Comparison of ENCODE assay signal across 8 cellular contexts in the genomic region with DNA sequence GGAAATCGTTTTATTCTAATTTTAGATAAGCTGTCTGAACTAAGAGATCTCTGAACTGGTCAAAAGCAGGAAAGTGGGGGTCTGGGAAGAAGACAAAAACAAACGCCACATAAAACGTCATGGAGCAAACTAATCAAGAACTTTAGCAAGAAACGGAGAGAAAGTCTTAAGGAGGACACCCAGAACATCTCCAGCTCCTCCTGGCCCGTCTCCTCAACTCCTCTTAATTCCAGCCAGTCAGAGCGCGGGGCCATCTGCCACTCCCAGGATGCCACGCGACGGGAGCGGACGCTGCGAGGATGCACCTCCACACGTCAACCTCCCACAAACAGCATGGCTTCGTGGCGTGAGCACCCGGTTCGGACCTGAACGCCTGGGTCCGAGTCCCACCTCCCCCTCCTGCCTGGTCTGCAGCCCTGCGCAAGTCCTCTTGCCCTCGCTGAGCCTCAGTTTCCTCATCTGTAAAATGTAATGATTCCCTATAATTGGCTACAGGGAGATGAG. TPM values are rescaled to one million over a fixed set of nuclear protein-coding genes. Genes with fewer than 3 reads are reported as not detected.
DNase-seq lines count a peak whose midpoint lies in the region; ATAC-seq and TF ChIP-seq lines count a peak whose summit lies in the region.

No MANE protein-coding gene starts in this region.

- intact Hi-C loops in left colon (cut with DNase I, micrococcal nuclease) = no loop called here

- ATAC-seq in HG03175 (IDR thresholded peaks at IDR 0.05; ENCODE audit: unreplicated experiment) (peak; percentile 26), left colon (peak; percentile 55), HG03469 (IDR thresholded peaks at IDR 0.05; ENCODE audit: unreplicated experiment) (no peak)

- DNase-seq in GM12864 (ENCODE audit: low read depth) (peak; percentile 65), NCI-H524 (lab: John Stamatoyannopoulos, UW) (peak; percentile 47 to 58), left colon (peak; percentile 85 to 86)
- DNase-seq in activated CD4-positive, alpha-beta T cell treated with anti-CD3 and anti-CD28 coated beads for 48 hours = peak; percentile 92
- DNase-seq in stimulated activated CD4-positive, alpha-beta T cell treated with anti-CD3 and anti-CD28 coated beads, Interleukin-1b, Interleukin-23, amount 100 ng/mL, for 48 hours = peak; percentile 88

- no peak for TF ChIP-seq CTCF in GM12864 (IDR thresholded peaks at IDR 0.05; ENCODE audit: low read depth, low read length, missing control alignments)

- peak overlapping the region; percentile 93 for H3K27ac ChIP-seq in cingulate gyrus (ENCODE audit: low read depth, low read length)

- peak overlapping the region; percentile 93 for H3K4me3 ChIP-seq in GM12864 (ENCODE audit: low read depth, low read length)

RNA-seq across cellular contexts. Expression of gene MMS19, which starts 0.6 kb away (rescaled TPM):
- 10 to 100 TPM; 38.9 to 42.3 TPM for total RNA-seq in left colon

RNA-seq across cellular contexts. Expression of gene UBTD1, which starts 1.1 kb away (rescaled TPM):
- 1 to 10 TPM; 1.8 to 2.4 TPM for total RNA-seq in left colon

RNA-seq across cellular contexts. Expression of gene ZDHHC16, which starts 51.6 kb away (rescaled TPM):
- 10 to 100 TPM; 29.1 to 31.5 TPM for total RNA-seq in left colon

RNA-seq across cellular contexts. Expression of gene EXOSC1, which starts 51.8 kb away (rescaled TPM):
- total RNA-seq in left colon = 10 to 100 TPM; 21.7 to 22.6 TPM
